In the genomic region with DNA sequence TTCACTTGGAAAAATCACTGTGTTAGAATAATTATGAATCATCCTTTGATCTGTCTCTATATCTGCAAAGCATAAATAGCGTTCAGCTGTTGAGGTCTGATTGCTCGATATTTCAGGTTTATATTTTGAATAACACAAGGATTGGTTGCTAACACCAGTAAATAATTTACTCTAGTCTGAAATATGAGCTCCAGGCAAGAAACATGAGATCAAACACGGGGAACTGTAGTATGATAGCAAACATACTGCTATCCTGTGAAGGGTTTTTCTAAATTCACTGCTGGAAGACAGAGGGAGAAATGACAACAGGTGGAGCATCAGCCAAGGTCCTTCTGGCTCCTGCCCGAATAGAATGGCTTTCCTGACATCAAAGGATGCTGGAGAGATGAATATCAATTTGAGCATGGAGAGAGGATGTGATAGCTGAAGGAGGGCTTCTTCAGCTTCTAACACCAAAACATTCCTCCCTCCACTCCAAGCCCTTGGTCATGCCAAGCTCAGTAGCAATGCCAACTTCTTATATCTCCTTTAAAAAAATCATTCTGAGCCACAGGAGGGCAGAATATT, we compare ENCODE assay signal across 1 cellular context.
TF ChIP-seq lines count a peak whose summit lies in the region.

No MANE protein-coding gene starts in this region.

TF ChIP-seq in H1, 55 proteins besides CTCF, POLR2A, EP300 and RAD21:
- no peak for TF ChIP-seq SP1 (IDR thresholded peaks at IDR 0.05; ENCODE audit: low read depth, low read length)
- TF ChIP-seq CBX5 (IDR thresholded peaks at IDR 0.05; ENCODE audit: low read depth, low read length) = no peak
- no peak for TF ChIP-seq GTF2F1 (IDR thresholded peaks at IDR 0.05; ENCODE audit: borderline replicate concordance, low read depth, low read length)
- TF ChIP-seq NANOG (IDR thresholded peaks at IDR 0.05; ENCODE audit: insufficient read depth, low read depth, low read length, poor library complexity, severe bottlenecking) = no peak
- peak; percentile 59; the same call in 1 of the 2 replicates for TF ChIP-seq POLR2AphosphoS5 (IDR thresholded peaks at IDR 0.05; ENCODE audit: low read depth, low read length)
- 0 out of 2 replicates have a peak, but pooled peaks have one; percentile 1 for TF ChIP-seq E2F6 (IDR thresholded peaks at IDR 0.05)
- TF ChIP-seq, protein P1, sequence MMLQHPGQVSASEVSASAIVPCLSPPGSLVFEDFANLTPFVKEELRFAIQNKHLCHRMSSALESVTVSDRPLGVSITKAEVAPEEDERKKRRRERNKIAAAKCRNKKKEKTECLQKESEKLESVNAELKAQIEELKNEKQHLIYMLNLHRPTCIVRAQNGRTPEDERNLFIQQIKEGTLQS (IDR thresholded peaks at IDR 0.05; ENCODE audit: insufficient read depth, low read depth, low read length) = no peak
- no peak for TF ChIP-seq CHD7 (IDR thresholded peaks at IDR 0.05; ENCODE audit: insufficient replicate concordance, low read length)
- TF ChIP-seq MAX (IDR thresholded peaks at IDR 0.05) = no peak
- no peak for TF ChIP-seq JUN (IDR thresholded peaks at IDR 0.05; ENCODE audit: low read depth, low read length)
- TF ChIP-seq TAF7 (optimal IDR thresholded peaks at IDR 0.05; ENCODE audit: borderline replicate concordance, low read depth, low read length) = peak; percentile 9
